Comparison of ENCODE assay signal across 28 cellular contexts in the genomic region with DNA sequence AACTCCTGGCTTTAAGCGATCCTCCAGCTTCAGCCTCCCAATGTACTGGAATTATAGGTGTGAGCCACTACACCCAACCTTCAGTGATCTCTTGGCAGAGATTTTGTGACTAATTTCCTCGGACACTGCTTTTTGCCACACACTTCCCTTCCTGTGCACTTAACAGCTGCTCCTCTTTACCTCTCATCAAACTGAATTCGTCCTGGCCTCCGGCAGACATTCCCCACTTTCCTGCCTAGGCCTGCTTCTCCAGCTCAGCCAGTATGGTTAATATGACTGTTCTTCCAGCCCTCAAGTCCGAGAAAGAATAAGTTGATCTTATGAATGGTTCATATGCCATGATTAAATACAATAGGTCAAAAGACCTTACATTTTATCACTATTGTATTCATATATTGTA.
"Had no signal": no experiment of that assay in that cellular context is flagged by ENCODE, and none has a peak within 500 bp of the region (broad histone marks: within the 10 kb centered on the region; RNA-seq: fewer than 3 reads in every experiment).

No MANE protein-coding gene starts in this region.

- H3K27me3 Mint-ChIP-seq: memory B cell; stimulated activated memory B cell treated with anti-CD40 and anti-IgM and Interleukin-4, amounts not matched to agents 10 μg/mL and 1 μg/mL and 100 μg/mL, for 72 hours; stimulated activated naive CD8-positive, alpha-beta T cell treated with anti-CD3 and anti-CD28 coated beads, Interleukin-15, amount 100 ng/mL, for 72 hours had no signal

- H3K4me3 ChIP-seq: left ventricle myocardium inferior, lung, mucosa of descending colon, pancreas, prostate gland, skin epidermis, tibial nerve, uterus had no signal

- ATAC-seq: mucosa of descending colon; naive thymus-derived CD4-positive, alpha-beta T cell; natural killer cell treated with Interleukin-12 subunit alpha and Interleukin-12 subunit beta and Interleukin-15 and Interleukin-18, amount 100 ng/mL, for 72 hours; pancreas; right cardiac atrium; sciatic nerve; stimulated activated memory B cell treated with anti-CD40 and anti-IgM and Interleukin-4, amounts not matched to agents 10 μg/mL and 1 μg/mL and 100 μg/mL, for 72 hours; stimulated activated naive CD8-positive, alpha-beta T cell treated with anti-CD3 and anti-CD28 coated beads, Interleukin-15, amount 100 ng/mL, for 72 hours had no signal

- H3K36me3 Mint-ChIP-seq: immature natural killer cell; memory B cell; naive thymus-derived CD4-positive, alpha-beta T cell; natural killer cell treated with Interleukin-12 subunit alpha and Interleukin-12 subunit beta and Interleukin-15 and Interleukin-18, amount 100 ng/mL, for 72 hours; stimulated activated memory B cell treated with anti-CD40 and anti-IgM and Interleukin-4, amounts not matched to agents 10 μg/mL and 1 μg/mL and 100 μg/mL, for 72 hours; type B pancreatic cell had no signal

- DNase-seq: hypothalamus; immature natural killer cell; left ventricle myocardium inferior; midbrain; mucosa of descending colon; naive thymus-derived CD4-positive, alpha-beta T cell; nucleus accumbens; pancreas; posterior cingulate gyrus; retina; right cardiac atrium; stimulated activated CD4-positive, alpha-beta T cell treated with anti-CD3 and anti-CD28 coated beads, Interleukin-12 subunit alpha, Interleukin-12 subunit beta, amount 100 ng/mL, for 4 hours; stimulated activated CD4-positive, alpha-beta T cell treated with anti-CD3 and anti-CD28 coated beads, Interleukin-15, amount 100 ng/mL, for 24 hours; stimulated activated CD4-positive, alpha-beta T cell treated with anti-CD3 and anti-CD28 coated beads, Interleukin-4, amount 100 ng/mL, for 24 hours; stimulated activated naive CD4-positive, alpha-beta T cell treated with Interleukin-2 at 50 U/mL for 16 hours; stimulated activated naive CD8-positive, alpha-beta T cell treated with anti-CD3 and anti-CD28 coated beads, Interleukin-15, amount 100 ng/mL, for 72 hours; substantia nigra; uterus had no signal

- H3K27ac ChIP-seq: left ventricle myocardium inferior, pancreas, prostate gland, tibial nerve, uterus had no signal

- H3K27me3 ChIP-seq: pancreas, tibial nerve, uterus had no signal

- H3K9me3 ChIP-seq: left ventricle myocardium inferior, mucosa of descending colon, pancreas, prostate gland, tibial nerve, uterus had no signal

- H3K36me3 ChIP-seq: left ventricle myocardium inferior, pancreas, prostate gland, tibial nerve, uterus had no signal

- H3K4me3 Mint-ChIP-seq: immature natural killer cell; memory B cell; naive thymus-derived CD4-positive, alpha-beta T cell; natural killer cell treated with Interleukin-12 subunit alpha and Interleukin-12 subunit beta and Interleukin-15 and Interleukin-18, amount 100 ng/mL, for 72 hours; stimulated activated memory B cell treated with anti-CD40 and anti-IgM and Interleukin-4, amounts not matched to agents 10 μg/mL and 1 μg/mL and 100 μg/mL, for 72 hours; stimulated activated naive CD8-positive, alpha-beta T cell treated with anti-CD3 and anti-CD28 coated beads, Interleukin-15, amount 100 ng/mL, for 72 hours; type B pancreatic cell had no signal

- H3K9me3 Mint-ChIP-seq: memory B cell; naive thymus-derived CD4-positive, alpha-beta T cell; natural killer cell treated with Interleukin-12 subunit alpha and Interleukin-12 subunit beta and Interleukin-15 and Interleukin-18, amount 100 ng/mL, for 72 hours; stimulated activated memory B cell treated with anti-CD40 and anti-IgM and Interleukin-4, amounts not matched to agents 10 μg/mL and 1 μg/mL and 100 μg/mL, for 72 hours; stimulated activated naive CD8-positive, alpha-beta T cell treated with anti-CD3 and anti-CD28 coated beads, Interleukin-15, amount 100 ng/mL, for 72 hours; type B pancreatic cell had no signal

- H3K27ac Mint-ChIP-seq: immature natural killer cell; memory B cell; naive thymus-derived CD4-positive, alpha-beta T cell; natural killer cell treated with Interleukin-12 subunit alpha and Interleukin-12 subunit beta and Interleukin-15 and Interleukin-18, amount 100 ng/mL, for 72 hours; stimulated activated memory B cell treated with anti-CD40 and anti-IgM and Interleukin-4, amounts not matched to agents 10 μg/mL and 1 μg/mL and 100 μg/mL, for 72 hours; stimulated activated naive CD8-positive, alpha-beta T cell treated with anti-CD3 and anti-CD28 coated beads, Interleukin-15, amount 100 ng/mL, for 72 hours; type B pancreatic cell had no signal

- H3K4me1 ChIP-seq: left ventricle myocardium inferior, pancreas, prostate gland, uterus had no signal

- FAIRE-seq: islet of Langerhans, pancreas had no signal
